ENCODE assay signal across 8 cellular contexts in genomic region chr6:144285548-144285797, GRCh38. TPM values are rescaled to one million over a fixed set of nuclear protein-coding genes. Genes with fewer than 3 reads are reported as not detected.
A peak's percentile ranks its signal among the peaks of the same experiment; 100 is the strongest.
DNase-seq lines count a peak whose midpoint lies in the region; ATAC-seq and TF ChIP-seq lines count a peak whose summit lies in the region.

No MANE protein-coding gene starts in this region.

- H3K27me3 Mint-ChIP-seq in CD8-positive, alpha-beta T cell (ENCODE audit: low read depth), result peaks cover 6% of the 10 kb centered on the region

- no peaks in the 10 kb centered on the region for H3K9me3 Mint-ChIP-seq in CD8-positive, alpha-beta T cell

- TF ChIP-seq CTCF in CD8-positive, alpha-beta T cell (IDR thresholded peaks at IDR 0.05), result no peak
- no peak for TF ChIP-seq CTCF in gastroesophageal sphincter (IDR thresholded peaks at IDR 0.05)

- POLR2A ChIA-PET in CD8-positive, alpha-beta T cell (lab: Charles Lee), result interaction anchor here (0.7 kb wide), 2 partner anchors 19 to 103 kb away, joined by 3 to 4 read pairs; no protein-coding TSS in a partner anchor

- H3K36me3 Mint-ChIP-seq in CD8-positive, alpha-beta T cell, result peaks cover 2% of the 10 kb centered on the region

- no peak for TF ChIP-seq POLR2A in gastroesophageal sphincter (IDR thresholded peaks at IDR 0.05)

- peak overlapping the region; percentile 89 for H3K4me3 ChIP-seq in CD8-positive, alpha-beta T cell (ENCODE audit: low read depth, low read length)
- H3K4me3 ChIP-seq in H7 (ENCODE audit: insufficient read depth, low read depth, low read length), result peak overlapping the region; percentile 67
- peak overlapping the region; percentile 81 to 99 for H3K4me3 ChIP-seq in gastroesophageal sphincter
- H3K4me3 ChIP-seq in skin epidermis, result peak overlapping the region; percentile 74 to 85 (median 81)

- TF ChIP-seq EP300 in gastroesophageal sphincter (IDR thresholded peaks at IDR 0.05), result no peak

- no peaks in the 10 kb centered on the region for H3K9me3 ChIP-seq in CD8-positive, alpha-beta T cell (ENCODE audit: low read length)
- H3K9me3 ChIP-seq in gastroesophageal sphincter, result no peaks in the 10 kb centered on the region

- H3K4me1 ChIP-seq in CD8-positive, alpha-beta T cell (ENCODE audit: insufficient read depth, low read length), result peaks cover 8% of the 10 kb centered on the region
- H3K4me1 ChIP-seq in gastroesophageal sphincter, result peaks cover 0 to 33% (median 0%) of the 10 kb centered on the region in 3 donors

- peak overlapping the region; percentile 91 for H3K4me3 Mint-ChIP-seq in CD8-positive, alpha-beta T cell

- no peak for DNase-seq in CD8-positive, alpha-beta T cell
- DNase-seq in H7 (no peak), AML-193 (lab: John Stamatoyannopoulos, UW) (no peak), globus pallidus (ENCODE audit: low spot score) (no peak), posterior vena cava (ENCODE audit: low spot score) (no peak)

- peak; percentile 26 for ATAC-seq in CD8-positive, alpha-beta T cell
- ATAC-seq in SK-N-SH treated with all-trans-retinoic acid at 6 μM for 48 hours, result peak; percentile 34; the same call in 2 of the 3 replicates
- no peak for ATAC-seq in gastroesophageal sphincter

- H3K27ac Mint-ChIP-seq in CD8-positive, alpha-beta T cell, result peak overlapping the region; percentile 32

- WGBS in gastroesophageal sphincter (ENCODE audit: low coverage in 1 of 2), 2 donors, result 0% methylated on average over 5 to 9 of the region's 15 CpGs

- H3K27me3 ChIP-seq in CD8-positive, alpha-beta T cell (ENCODE audit: insufficient read depth, low read length), result no peaks in the 10 kb centered on the region
- H3K27me3 ChIP-seq in H7 (ENCODE audit: control insufficient read depth, insufficient read depth, low read length) (peaks cover 12% of the 10 kb centered on the region), gastroesophageal sphincter (no peaks in the 10 kb centered on the region)

- H3K4me1 Mint-ChIP-seq in CD8-positive, alpha-beta T cell (ENCODE audit: low read depth), result peaks cover 21% of the 10 kb centered on the region

- no peaks in the 10 kb centered on the region for H3K36me3 ChIP-seq in CD8-positive, alpha-beta T cell (ENCODE audit: insufficient read depth, low read length)
- H3K36me3 ChIP-seq in H7 (replicated peaks; ENCODE audit: control insufficient read depth, insufficient read depth, low read length) (no peaks in the 10 kb centered on the region), gastroesophageal sphincter (no peaks in the 10 kb centered on the region)

- intact Hi-C loops in CD8-positive, alpha-beta T cell (cut with DNase I, micrococcal nuclease), result loop anchor here (5.0 kb wide), 3 partner anchors 47 to 183 kb away; no protein-coding TSS in a partner anchor
- intact Hi-C loops in posterior vena cava (cut with DNase I), result loop anchor here in 1 of 2 donors (10.0 kb wide), 1 partner anchor 71 kb away; no protein-coding TSS in a partner anchor

- CTCF ChIA-PET in CD8-positive, alpha-beta T cell (lab: Charles Lee), result interaction anchor here (0.9 to 2.1 kb wide), 2 partner anchors 58 to 77 kb away, joined by 3 to 8 read pairs; no protein-coding TSS in a partner anchor

- no peak overlapping the region for H3K27ac ChIP-seq in CD8-positive, alpha-beta T cell (ENCODE audit: low read depth, low read length)
- peak overlapping the region; percentile 87 to 97 (median 95) for H3K27ac ChIP-seq in gastroesophageal sphincter
- H3K27ac ChIP-seq in skin epidermis, result peak overlapping the region; percentile 74 to 95 (median 90)

TF ChIP-seq in SK-N-SH treated with all-trans-retinoic acid at 6 μM for 48 hours, 23 proteins besides CTCF, POLR2A, EP300 and RAD21:
- no peak for TF ChIP-seq ZNF8 (CRISPR knock-in tag; IDR thresholded peaks at IDR 0.05)
- no peak for TF ChIP-seq BACH2 (CRISPR knock-in tag; IDR thresholded peaks at IDR 0.05; ENCODE audit: borderline replicate concordance)
- TF ChIP-seq ZFP30 (CRISPR knock-in tag; IDR thresholded peaks at IDR 0.05), result no peak
- TF ChIP-seq, protein P1, sequence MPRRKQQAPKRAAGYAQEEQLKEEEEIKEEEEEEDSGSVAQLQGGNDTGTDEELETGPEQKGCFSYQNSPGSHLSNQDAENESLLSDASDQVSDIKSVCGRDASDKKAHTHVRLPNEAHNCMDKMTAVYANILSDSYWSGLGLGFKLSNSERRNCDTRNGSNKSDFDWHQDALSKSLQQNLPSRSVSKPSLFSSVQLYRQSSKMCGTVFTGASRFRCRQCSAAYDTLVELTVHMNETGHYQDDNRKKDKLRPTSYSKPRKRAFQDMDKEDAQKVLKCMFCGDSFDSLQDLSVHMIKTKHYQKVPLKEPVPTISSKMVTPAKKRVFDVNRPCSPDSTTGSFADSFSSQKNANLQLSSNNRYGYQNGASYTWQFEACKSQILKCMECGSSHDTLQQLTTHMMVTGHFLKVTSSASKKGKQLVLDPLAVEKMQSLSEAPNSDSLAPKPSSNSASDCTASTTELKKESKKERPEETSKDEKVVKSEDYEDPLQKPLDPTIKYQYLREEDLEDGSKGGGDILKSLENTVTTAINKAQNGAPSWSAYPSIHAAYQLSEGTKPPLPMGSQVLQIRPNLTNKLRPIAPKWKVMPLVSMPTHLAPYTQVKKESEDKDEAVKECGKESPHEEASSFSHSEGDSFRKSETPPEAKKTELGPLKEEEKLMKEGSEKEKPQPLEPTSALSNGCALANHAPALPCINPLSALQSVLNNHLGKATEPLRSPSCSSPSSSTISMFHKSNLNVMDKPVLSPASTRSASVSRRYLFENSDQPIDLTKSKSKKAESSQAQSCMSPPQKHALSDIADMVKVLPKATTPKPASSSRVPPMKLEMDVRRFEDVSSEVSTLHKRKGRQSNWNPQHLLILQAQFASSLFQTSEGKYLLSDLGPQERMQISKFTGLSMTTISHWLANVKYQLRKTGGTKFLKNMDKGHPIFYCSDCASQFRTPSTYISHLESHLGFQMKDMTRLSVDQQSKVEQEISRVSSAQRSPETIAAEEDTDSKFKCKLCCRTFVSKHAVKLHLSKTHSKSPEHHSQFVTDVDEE (CRISPR knock-in tag; IDR thresholded peaks at IDR 0.05), result no peak
- TF ChIP-seq TOX (CRISPR knock-in tag; IDR thresholded peaks at IDR 0.05; ENCODE audit: borderline replicate concordance), result no peak
- no peak for TF ChIP-seq ZNF565 (CRISPR knock-in tag; conservative IDR thresholded peaks at IDR 0.05; ENCODE audit: low read depth)
- TF ChIP-seq ARNTL (CRISPR knock-in tag; IDR thresholded peaks at IDR 0.05; ENCODE audit: borderline replicate concordance, low read depth), result no peak
- TF ChIP-seq RARB (CRISPR knock-in tag; IDR thresholded peaks at IDR 0.05), result no peak
- TF ChIP-seq ISL1 (CRISPR knock-in tag; IDR thresholded peaks at IDR 0.05), result no peak
- TF ChIP-seq PPARA (CRISPR knock-in tag; IDR thresholded peaks at IDR 0.05; ENCODE audit: borderline replicate concordance), result no peak
- no peak for TF ChIP-seq CSDC2 (CRISPR knock-in tag; IDR thresholded peaks at IDR 0.05)
- TF ChIP-seq ZFP3 (CRISPR knock-in tag; IDR thresholded peaks at IDR 0.05), result no peak
- no peak for TF ChIP-seq OSR1 (CRISPR knock-in tag; IDR thresholded peaks at IDR 0.05)
- no peak for TF ChIP-seq POU6F1 (CRISPR knock-in tag; IDR thresholded peaks at IDR 0.05; ENCODE audit: borderline replicate concordance, low read depth)

RNA-seq across cellular contexts. Expression of gene UTRN, which starts 0.3 kb away (rescaled TPM):
- 100 to 1,000 TPM; 125 to 130 TPM for total RNA-seq in CD8-positive, alpha-beta T cell
- total RNA-seq in H7 (2014; rRNA removed; shearing (Covaris generic)), result 13.4 and 24.1 TPM in 2 replicates
- total RNA-seq in gastroesophageal sphincter, result 100 to 1,000 TPM in 3 of 4 donors, 10 to 100 TPM in 1; 95.9 to 251 (median 139) TPM
- 100 to 1,000 TPM; 215 to 229 TPM for total RNA-seq in posterior vena cava
